Comparison of ENCODE assay signal across 8 cellular contexts in the genomic region with DNA sequence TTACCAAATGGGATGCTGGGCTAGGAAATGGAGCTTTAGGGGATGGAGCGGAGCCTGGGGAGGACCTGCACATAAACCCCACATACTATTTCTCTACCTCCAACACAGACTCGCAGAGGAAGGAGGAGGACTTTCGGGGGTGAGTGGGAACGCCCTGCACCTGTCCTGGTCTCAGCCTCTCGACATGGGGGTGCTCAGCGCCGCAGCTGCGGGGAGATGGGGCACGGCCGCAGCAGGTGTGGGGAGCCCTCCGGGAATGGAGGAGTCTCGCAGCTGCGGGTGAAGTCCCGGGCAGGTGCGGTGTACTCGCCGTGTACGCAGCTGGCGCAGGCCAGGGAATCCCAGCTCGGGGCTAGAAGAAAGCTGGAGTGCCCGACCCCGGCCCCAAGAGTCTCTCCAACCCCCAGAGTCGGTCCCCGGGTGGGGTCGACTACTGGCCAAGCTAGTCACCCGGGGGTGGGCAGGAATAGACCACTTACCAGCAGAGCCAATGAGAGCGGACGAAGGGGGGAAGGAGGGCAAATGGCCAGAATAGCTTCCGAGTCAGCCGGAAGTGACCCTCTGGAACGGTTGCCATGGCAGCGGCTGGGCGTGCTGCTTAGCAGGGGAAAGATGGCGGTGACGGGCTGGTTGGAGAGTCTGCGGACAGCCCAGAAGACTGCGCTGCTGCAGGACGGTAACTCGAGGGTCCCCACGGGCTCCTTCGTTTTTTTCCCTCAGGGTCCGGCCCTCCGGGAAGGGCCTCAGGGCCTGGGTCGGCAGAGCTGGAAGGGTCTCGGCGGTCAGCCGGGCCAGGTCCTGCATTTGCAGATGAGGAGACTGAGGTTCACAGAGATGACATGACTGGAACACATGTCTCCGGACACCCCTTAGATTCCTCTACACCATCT. TPM values are rescaled to one million over a fixed set of nuclear protein-coding genes. Genes with fewer than 3 reads are reported as not detected.
DNase-seq lines count a peak whose midpoint lies in the region; ATAC-seq and TF ChIP-seq lines count a peak whose summit lies in the region.

A gene (plus strand): TSS at position 597 of the 890 bp plus-strand sequence. CDS start 16 bp downstream, at position 613.
A gene (minus strand): TSS at position 533 of the 890 bp plus-strand sequence. CDS start 897 bp downstream, outside the sequence.

- H3K4me1 Mint-ChIP-seq in activated T-helper 1 cell treated with anti-CD3 and anti-CD28 coated beads, Interleukin-12 subunit alpha, Interleukin-12 subunit beta, Interleukin-2, Interleukin-4 antibody, amounts not matched to agents 30 ng/mL and 10 ng/mL and 1 ng/mL, durations not matched to agents 14 hours and 24 hours and 36 hours (ENCODE audit: low read depth) = peaks cover 24% of the 10 kb centered on the region

- ATAC-seq in GM21723 (IDR thresholded peaks at IDR 0.05; ENCODE audit: unreplicated experiment) (peak; percentile 98), Panc1 (peak; percentile 99)

- POLR2A ChIA-PET in Panc1 (lab: Charles Lee) = interaction anchor here (0.7 to 1.1 kb wide), 2 partner anchors 11 to 512 kb away, joined by 3 read pairs; no protein-coding TSS in a partner anchor

- WGBS in esophagus squamous epithelium, 2 donors = 1 to 2% methylated on average over 16 to 43 of the region's 48 CpGs

- H3K36me3 ChIP-seq in Panc1 (ENCODE audit: control insufficient read depth, insufficient read depth, low read length) (peaks cover 13% of the 10 kb centered on the region), esophagus squamous epithelium (peaks cover 0 to 30% (median 2%) of the 10 kb centered on the region in 3 donors)

- H3K36me3 Mint-ChIP-seq in activated T-helper 1 cell treated with anti-CD3 and anti-CD28 coated beads, Interleukin-12 subunit alpha, Interleukin-12 subunit beta, Interleukin-2, Interleukin-4 antibody, amounts not matched to agents 30 ng/mL and 10 ng/mL and 1 ng/mL, durations not matched to agents 14 hours and 24 hours and 36 hours (ENCODE audit: low read depth) = peaks cover 11% of the 10 kb centered on the region

- peak within 1 kb of the TSS; percentile 93 for H3K4me3 Mint-ChIP-seq in activated T-helper 1 cell treated with anti-CD3 and anti-CD28 coated beads, Interleukin-12 subunit alpha, Interleukin-12 subunit beta, Interleukin-2, Interleukin-4 antibody, amounts not matched to agents 30 ng/mL and 10 ng/mL and 1 ng/mL, durations not matched to agents 14 hours and 24 hours and 36 hours

- no peaks in the 10 kb centered on the region for H3K9me3 Mint-ChIP-seq in activated T-helper 1 cell treated with anti-CD3 and anti-CD28 coated beads, Interleukin-12 subunit alpha, Interleukin-12 subunit beta, Interleukin-2, Interleukin-4 antibody, amounts not matched to agents 30 ng/mL and 10 ng/mL and 1 ng/mL, durations not matched to agents 14 hours and 24 hours and 36 hours

- H3K27me3 ChIP-seq in Panc1 (ENCODE audit: control insufficient read depth, insufficient read depth, low read length) = no peaks in the 10 kb centered on the region
- no peaks in the 10 kb centered on the region for H3K27me3 ChIP-seq in esophagus squamous epithelium

- TF ChIP-seq POLR2A in esophagus squamous epithelium (IDR thresholded peaks at IDR 0.05) = peak in 1 of 4 donors; percentile 38

- no TSS peak for BruUV-seq in Panc1 (replicated peaks; lab: Mats Ljungman, UMichigan)

- no peak for TF ChIP-seq CTCF in Panc1 (IDR thresholded peaks at IDR 0.05)
- TF ChIP-seq CTCF in esophagus squamous epithelium (IDR thresholded peaks at IDR 0.05) = no peak

- DNase-seq in DMS79 (lab: John Stamatoyannopoulos, UW) = peak; percentile 62
- peak; percentile 79 for DNase-seq in KG1 (lab: John Stamatoyannopoulos, UW)
- peak; percentile 70 for DNase-seq in Panc1 (ENCODE audit: low read depth, low spot score)
- peak; percentile 85 for DNase-seq in activated T-helper 1 cell treated with anti-CD3 and anti-CD28 coated beads, Interleukin-12 subunit alpha, Interleukin-12 subunit beta, Interleukin-2, Interleukin-4 antibody, amounts not matched to agents 30 ng/mL and 10 ng/mL and 1 ng/mL, durations not matched to agents 14 hours and 24 hours and 36 hours (ENCODE audit: low spot score)
- peak; percentile 84 for DNase-seq in esophagus squamous epithelium (lab: John Stamatoyannopoulos, UW)
- DNase-seq in myocyte (ENCODE audit: low read depth) = peak; percentile 99
- peak; percentile 84 to 87 for DNase-seq in stimulated activated CD8-positive, alpha-beta memory T cell treated with anti-CD3 and anti-CD28 coated beads, Interleukin-7, amount 100 ng/mL, for 4 hours (ENCODE audit: low read depth in 2 of 2)

- H3K4me1 ChIP-seq in Panc1 (ENCODE audit: control insufficient read depth, insufficient read depth, low read length) (peaks cover 13% of the 10 kb centered on the region), esophagus squamous epithelium (peaks cover 15 to 28% (median 17%) of the 10 kb centered on the region in 3 donors)

- H3K27me3 Mint-ChIP-seq in activated T-helper 1 cell treated with anti-CD3 and anti-CD28 coated beads, Interleukin-12 subunit alpha, Interleukin-12 subunit beta, Interleukin-2, Interleukin-4 antibody, amounts not matched to agents 30 ng/mL and 10 ng/mL and 1 ng/mL, durations not matched to agents 14 hours and 24 hours and 36 hours (ENCODE audit: insufficient read depth) = peaks cover 4% of the 10 kb centered on the region

- in situ Hi-C loops in Panc1 (cut with HindIII; ENCODE audit: low pct_unique_long_range_greater_than_20kb, low sequenced_read_pairs) = no loop called here

- peak within 1 kb of the TSS; percentile 81 for H3K27ac Mint-ChIP-seq in activated T-helper 1 cell treated with anti-CD3 and anti-CD28 coated beads, Interleukin-12 subunit alpha, Interleukin-12 subunit beta, Interleukin-2, Interleukin-4 antibody, amounts not matched to agents 30 ng/mL and 10 ng/mL and 1 ng/mL, durations not matched to agents 14 hours and 24 hours and 36 hours

- H3K4me3 ChIP-seq in Panc1 (ENCODE audit: low read depth in 2 of 2, low read length in 2 of 2) (peak within 1 kb of the TSS; percentile 86 to 100), esophagus squamous epithelium (peak within 1 kb of the TSS; percentile 77 to 98 (median 94))

- intact Hi-C loops in Panc1 (cut with micrococcal nuclease; ENCODE audit: unreplicated experiment) = no loop called here
- intact Hi-C loops in activated T-helper 1 cell treated with anti-CD3 and anti-CD28 coated beads, Interleukin-12 subunit alpha, Interleukin-12 subunit beta, Interleukin-2, Interleukin-4 antibody, amounts not matched to agents 30 ng/mL and 10 ng/mL and 1 ng/mL, durations not matched to agents 14 hours and 24 hours and 36 hours (cut with micrococcal nuclease) = loop anchor here (1.0 to 5.0 kb wide), 5 partner anchors 107 to 675 kb away; a partner anchor contains a TSS
- intact Hi-C loops in esophagus squamous epithelium (cut with DNase I) = no loop called here

- H3K9me3 ChIP-seq in Panc1 (ENCODE audit: control insufficient read depth, insufficient read depth, low read depth, low read length) = no peaks in the 10 kb centered on the region
- no peaks in the 10 kb centered on the region for H3K9me3 ChIP-seq in esophagus squamous epithelium

- CTCF ChIA-PET in Panc1 (lab: Charles Lee) = no interaction called here

- H3K27ac ChIP-seq in Panc1 (ENCODE audit: low read length) (peak within 1 kb of the TSS; percentile 90), esophagus squamous epithelium (peak within 1 kb of the TSS; percentile 77 to 85 (median 78))

RNA-seq across cellular contexts. Expression of the first gene that starts in this region (rescaled TPM):
- total RNA-seq in Panc1 (2021; ENCODE audit: unreplicated experiment) (27.6 TPM), esophagus squamous epithelium (10 to 100 TPM; 17.4 to 37.9 (median 28.3) TPM), myocyte (45.3 and 69.0 TPM in 2 replicates)
- 52.1 TPM for polyA plus RNA-seq in Panc1 (2012; ENCODE audit: insufficient read length)
- 3.6 and 4.8 TPM in 2 replicates for total RNA-seq in activated T-helper 1 cell treated with anti-CD3 and anti-CD28 coated beads, Interleukin-12 subunit alpha, Interleukin-12 subunit beta, Interleukin-2, Interleukin-4 antibody, amounts not matched to agents 30 ng/mL and 10 ng/mL and 1 ng/mL, durations not matched to agents 14 hours and 24 hours and 36 hours
- 57.5 TPM for polyA plus RNA-seq in myocyte (2012)

RNA-seq across cellular contexts. Expression of the second gene that starts in this region (rescaled TPM):
- total RNA-seq in Panc1 (2021; ENCODE audit: unreplicated experiment) = 36.1 TPM
- polyA plus RNA-seq in Panc1 (2012; ENCODE audit: insufficient read length) = 35.0 TPM
- 32.4 and 33.5 TPM in 2 replicates for total RNA-seq in activated T-helper 1 cell treated with anti-CD3 and anti-CD28 coated beads, Interleukin-12 subunit alpha, Interleukin-12 subunit beta, Interleukin-2, Interleukin-4 antibody, amounts not matched to agents 30 ng/mL and 10 ng/mL and 1 ng/mL, durations not matched to agents 14 hours and 24 hours and 36 hours
- total RNA-seq in esophagus squamous epithelium = 10 to 100 TPM; 10.5 to 23.7 (median 15.0) TPM
- total RNA-seq in myocyte = 15.3 and 16.0 TPM in 2 replicates
- 28.6 TPM for polyA plus RNA-seq in myocyte (2012)

Comparison
In these comparisons a context has a peak if more than half of its experiments do, and no peak if none do; other contexts are left out.
1. Peak in every context shown above with its lines: DNase-seq, ATAC-seq, H3K4me3 ChIP-seq and H3K27ac ChIP-seq.